In genomic region chrX:78618987-78619386, GRCh38 we compare ENCODE assay signal across 30 cellular contexts. TPM values are rescaled to one million over a fixed set of nuclear protein-coding genes. Genes with fewer than 3 reads are reported as not detected.
"Had no signal": no experiment of that assay in that cellular context is flagged by ENCODE, and none has a peak within 500 bp of the region (broad histone marks: within the 10 kb centered on the region; RNA-seq: fewer than 3 reads in every experiment).

No MANE protein-coding gene starts in this region.

- H3K36me3 ChIP-seq: neutrophil, ovary, right lobe of liver, sigmoid colon, stomach, thoracic aorta, thyroid gland, tibial nerve, upper lobe of right lung, uterus had no signal

- DNase-seq: naive thymus-derived CD8-positive, alpha-beta T cell; nephron progenitor cell; nucleus accumbens; ovary; posterior cingulate gyrus; psoas muscle; right cardiac atrium; right lobe of liver; sigmoid colon; small intestine; stimulated activated CD4-positive, alpha-beta T cell treated with anti-CD3 and anti-CD28 coated beads, Interleukin-15, amount 100 ng/mL, for 24 hours; stimulated activated CD4-positive, alpha-beta T cell treated with anti-CD3 and anti-CD28 coated beads, Interleukin-2, amount 100 ng/mL, for 24 hours; stimulated activated CD4-positive, alpha-beta T cell treated with anti-CD3 and anti-CD28 coated beads, Interleukin-2, amount 100 ng/mL, for 48 hours; stimulated activated CD4-positive, alpha-beta T cell treated with anti-CD3 and anti-CD28 coated beads, Interleukin-4, amount 100 ng/mL, for 24 hours; stimulated activated naive B cell treated with anti-CD40 and anti-IgM and Interleukin-4, amounts not matched to agents 10 μg/mL and 1 μg/mL and 100 μg/mL, for 72 hours; stimulated activated naive CD4-positive, alpha-beta T cell treated with Interleukin-2 at 50 U/mL for 16 hours; stomach; thyroid gland; upper lobe of right lung; uterus had no signal

- H3K9me3 ChIP-seq: neutrophil, ovary, psoas muscle, right lobe of liver, sigmoid colon, thoracic aorta, thyroid gland, tibial nerve, upper lobe of right lung, uterus had no signal

- H3K27me3 ChIP-seq: neutrophil, ovary, sigmoid colon, stomach, thyroid gland, tibial nerve, upper lobe of right lung, uterus had no signal

- H3K27ac ChIP-seq: neutrophil, ovary, parathyroid adenoma, psoas muscle, right lobe of liver, sigmoid colon, stomach, thoracic aorta, thyroid gland, tibial nerve, upper lobe of right lung, uterus had no signal

- H3K4me3 ChIP-seq: ovary, psoas muscle, right lobe of liver, sigmoid colon, stomach, thoracic aorta, thyroid gland, tibial nerve, upper lobe of right lung, uterus had no signal

- ATAC-seq: naive thymus-derived CD8-positive, alpha-beta T cell; natural killer cell treated with Interleukin-12 subunit alpha and Interleukin-12 subunit beta and Interleukin-15 and Interleukin-18, amount 100 ng/mL, for 72 hours; psoas muscle; right lobe of liver; stimulated activated effector memory CD8-positive, alpha-beta T cell treated with anti-CD3 and anti-CD28 coated beads, Interleukin-12 subunit alpha, Interleukin-12 subunit beta, amount 100 ng/mL, for 72 hours; stimulated activated naive B cell treated with anti-CD40 and anti-IgM and Interleukin-4, amounts not matched to agents 10 μg/mL and 1 μg/mL and 100 μg/mL, for 72 hours; upper lobe of right lung had no signal

- H3K4me1 ChIP-seq: parathyroid adenoma, psoas muscle, right lobe of liver, sigmoid colon, stomach, thyroid gland, tibial nerve, upper lobe of right lung, uterus had no signal

RNA-seq across cellular contexts. Expression of gene RTL3, which starts 40.1 kb away (rescaled TPM):
- total RNA-seq: naive thymus-derived CD8-positive, alpha-beta T cell; neural crest cell; progenitor cell of endocrine pancreas; renal cortical epithelial cell; right lobe of liver; temporal lobe; upper lobe of right lung had no signal
